ENCODE assay signal across 8 cellular contexts in genomic region chr6:62775427-62776022, GRCh38.
A peak's percentile ranks its signal among the peaks of the same experiment; 100 is the strongest.
DNase-seq lines count a peak whose midpoint lies in the region; ATAC-seq and TF ChIP-seq lines count a peak whose summit lies in the region.

No MANE protein-coding gene starts in this region.

- no peaks in the 10 kb centered on the region for H3K79me2 ChIP-seq in GM23338 (replicated peaks; ENCODE audit: insufficient read depth)
- H3K79me2 ChIP-seq in OCI-LY1 (ENCODE audit: insufficient read depth, low read length), result no peaks in the 10 kb centered on the region

- intact Hi-C loops in Calu3 (cut with micrococcal nuclease; ENCODE audit: unreplicated experiment), result no loop called here

- no peak for DNase-seq in Calu3
- DNase-seq in GM23338 (ENCODE audit: low spot score), result peak; percentile 61
- peak; percentile 11 for DNase-seq in iPS-NIHi11 (ENCODE audit: low spot score)
- DNase-seq in cerebellum (ENCODE audit: low spot score), result no peak
- DNase-seq in NCI-H1092 (lab: John Stamatoyannopoulos, UW), result no peak

- H3K9me3 Mint-ChIP-seq in Calu3 (ENCODE audit: low read depth, unreplicated experiment), result peaks cover 4% of the 10 kb centered on the region
- no peaks in the 10 kb centered on the region; the same call in 2 of the 3 replicates for H3K9me3 Mint-ChIP-seq in GM23338

- H4K20me1 ChIP-seq in GM23338 (replicated peaks; ENCODE audit: insufficient read depth), result no peaks in the 10 kb centered on the region
- H4K20me1 ChIP-seq in OCI-LY1 (ENCODE audit: insufficient read depth, low read length), result no peaks in the 10 kb centered on the region

- H3K4me1 ChIP-seq in GM23338 (ENCODE audit: insufficient read depth), result no peaks in the 10 kb centered on the region
- no peaks in the 10 kb centered on the region for H3K4me1 ChIP-seq in OCI-LY1 (ENCODE audit: insufficient read depth, low read length, severe bottlenecking)

- H3F3A ChIP-seq in GM23338 (replicated peaks; ENCODE audit: low read depth) (no peaks in the 10 kb centered on the region), OCI-LY1 (ENCODE audit: insufficient read depth, low read length) (no peaks in the 10 kb centered on the region)

- H3K27me3 ChIP-seq in GM23338 (ENCODE audit: insufficient read depth), result no peaks in the 10 kb centered on the region
- H3K27me3 ChIP-seq in OCI-LY1 (ENCODE audit: insufficient read depth, low read length), result no peaks in the 10 kb centered on the region

- BruUV-seq in Calu3 (replicated peaks; lab: Mats Ljungman, UMichigan), result no TSS peak

- H3K27ac ChIP-seq in GM23338 (ENCODE audit: low read depth) (no peak overlapping the region), OCI-LY1 (ENCODE audit: low read depth, low read length, poor library complexity, severe bottlenecking) (no peak overlapping the region)

- H3K4me3 ChIP-seq in GM23338 (no peak overlapping the region), OCI-LY1 (ENCODE audit: low read depth, low read length, poor library complexity, severe bottlenecking) (no peak overlapping the region)

- no peaks in the 10 kb centered on the region for H3K9me3 ChIP-seq in OCI-LY1 (ENCODE audit: low read length)

- no peak overlapping the region for H2AFZ ChIP-seq in GM23338
- no peak overlapping the region for H2AFZ ChIP-seq in OCI-LY1 (ENCODE audit: low read length)

- H3K4me1 Mint-ChIP-seq in Calu3 (ENCODE audit: low read depth, unreplicated experiment) (no peaks in the 10 kb centered on the region), GM23338 (no peaks in the 10 kb centered on the region)

- peak; percentile 26 for TF ChIP-seq CTCF in Calu3 (IDR thresholded peaks at IDR 0.05; ENCODE audit: unreplicated experiment)
- peak; percentile 47 to 94; a peak in 3 of 4 replicates for TF ChIP-seq CTCF in GM23338 (conservative IDR thresholded peaks at IDR 0.05; ENCODE audit: low read depth in 2 of 2)
- peak; percentile 67 for TF ChIP-seq CTCF in OCI-LY1 (IDR thresholded peaks at IDR 0.05; ENCODE audit: low read length)

- H3K4me2 ChIP-seq in GM23338, result no peak overlapping the region
- no peak overlapping the region for H3K4me2 ChIP-seq in OCI-LY1 (ENCODE audit: low read length)

- no peak for ATAC-seq in GM23338
- no peak for ATAC-seq in HG02763 (IDR thresholded peaks at IDR 0.05; ENCODE audit: unreplicated experiment)
- no peak for ATAC-seq in HG03442 (IDR thresholded peaks at IDR 0.05; ENCODE audit: unreplicated experiment)

- no peak overlapping the region for H3K9ac ChIP-seq in OCI-LY1 (ENCODE audit: low read length)

- H3K36me3 Mint-ChIP-seq in Calu3 (ENCODE audit: insufficient read depth, unreplicated experiment), result no peaks in the 10 kb centered on the region
- H3K36me3 Mint-ChIP-seq in GM23338 (ENCODE audit: low read depth), result no peaks in the 10 kb centered on the region; the same call in 2 of the 3 replicates

- H3K27me3 Mint-ChIP-seq in Calu3 (ENCODE audit: unreplicated experiment) (no peaks in the 10 kb centered on the region), GM23338 (ENCODE audit: insufficient read depth, low read depth, poor library complexity) (no peaks in the 10 kb centered on the region)

- CTCF ChIA-PET in Calu3 (lab: Charles Lee), result no interaction called here

- H3K27ac Mint-ChIP-seq in Calu3 (ENCODE audit: unreplicated experiment), result no peak overlapping the region
- no peak overlapping the region; the same call in 1 of the 2 replicates for H3K27ac Mint-ChIP-seq in GM23338

- H3K9me2 ChIP-seq in GM23338 (ENCODE audit: insufficient read depth), result no peaks in the 10 kb centered on the region
- H3K9me2 ChIP-seq in OCI-LY1 (ENCODE audit: low read depth, low read length), result no peaks in the 10 kb centered on the region

- no peak overlapping the region for H3K4me3 Mint-ChIP-seq in Calu3 (ENCODE audit: low read depth, unreplicated experiment)
- no peak overlapping the region for H3K4me3 Mint-ChIP-seq in GM23338

- H3K36me3 ChIP-seq in GM23338 (ENCODE audit: insufficient read depth) (no peaks in the 10 kb centered on the region), OCI-LY1 (ENCODE audit: insufficient read depth, low read length) (no peaks in the 10 kb centered on the region)

TF ChIP-seq in GM23338, 12 proteins besides CTCF, POLR2A, EP300 and RAD21:
- no peak for TF ChIP-seq REST (IDR thresholded peaks at IDR 0.05; ENCODE audit: unreplicated experiment)
- no peak for TF ChIP-seq JUNB (IDR thresholded peaks at IDR 0.05; ENCODE audit: unreplicated experiment)
- no peak for TF ChIP-seq ZNF331 (CRISPR knock-in tag; IDR thresholded peaks at IDR 0.05; ENCODE audit: low read depth)
- no peak for TF ChIP-seq POLR2AphosphoS5 (IDR thresholded peaks at IDR 0.05; ENCODE audit: low read depth)
- TF ChIP-seq EZH2phosphoT487 (IDR thresholded peaks at IDR 0.05; ENCODE audit: unreplicated experiment), result no peak
- TF ChIP-seq STAT1 (IDR thresholded peaks at IDR 0.05; ENCODE audit: unreplicated experiment), result no peak

Comparison
In these comparisons a context has a peak if more than half of its experiments do, and no peak if none do; other contexts are left out.
1. DNase-seq: peak in GM23338 (single experiment) and iPS-NIHi11 (single experiment); none in Calu3 (single experiment), cerebellum (single experiment) and NCI-H1092 (single experiment).
2. Peak in every context shown above with its lines, with median percentiles within 50 percentile points of each other: CTCF ChIP-seq.